Comparison of ENCODE assay signal across 22 cellular contexts in genomic region chr11:97871816-97872215, GRCh38.
"Had no signal": no experiment of that assay in that cellular context is flagged by ENCODE, and none has a peak within 500 bp of the region (broad histone marks: within the 10 kb centered on the region; RNA-seq: fewer than 3 reads in every experiment).

No MANE protein-coding gene starts in this region.

- H3K4me1 ChIP-seq: SJCRH30 had no signal

- FAIRE-seq: HTR-8/SVneo had no signal

- H3K27me3 ChIP-seq: MG63, SJCRH30 had no signal

- H3K27ac ChIP-seq: HL-60, RWPE1, SJCRH30 had no signal

- H3K4me3 ChIP-seq: MG63, SJCRH30 had no signal

- ATAC-seq: Panc1, PC-3, SK-N-SH treated with all-trans-retinoic acid at 6 μM for 48 hours had no signal

- H3K36me3 ChIP-seq: MG63, SJCRH30 had no signal

- DNase-seq: Karpas-422, KG1, MG63, NCI-H1105, NCI-H1417, NCI-H1436 treated with DMSO at 0.1 percent for 48 hours, NCI-H1694, NCI-H187 treated with DMSO at 0.1 percent for 48 hours, NCI-H2029 treated with DMSO at 0.1 percent for 48 hours, NCI-H2171 treated with DMSO at 0.1 percent for 48 hours, NCI-H2227 treated with DMSO at 0.1 percent for 48 hours, NCI-H524, NCI-H526 treated with DMSO at 0.1 percent for 48 hours, NCI-H748 treated with DMSO at 0.1 percent for 48 hours, PC-3, SHP77 treated with DMSO at 0.1 percent for 48 hours, SJCRH30 had no signal

- H3K9me3 ChIP-seq: MG63, SJCRH30 had no signal
